In genomic region chr3:133570139-133570936, GRCh38 we compare ENCODE assay signal across 1 cellular context.
TF ChIP-seq lines count a peak whose summit lies in the region.

No MANE protein-coding gene starts in this region.

TF ChIP-seq in SK-N-SH, 30 proteins besides CTCF, POLR2A, EP300 and RAD21 (continued from another document):
- TF ChIP-seq USF1 (IDR thresholded peaks at IDR 0.05; ENCODE audit: borderline replicate concordance, low read depth) = no peak
- TF ChIP-seq GATA2 (CRISPR knock-in tag; IDR thresholded peaks at IDR 0.05) = no peak
- no peak for TF ChIP-seq RXRA (IDR thresholded peaks at IDR 0.05; ENCODE audit: borderline replicate concordance, low read depth)
- TF ChIP-seq, protein P1, sequence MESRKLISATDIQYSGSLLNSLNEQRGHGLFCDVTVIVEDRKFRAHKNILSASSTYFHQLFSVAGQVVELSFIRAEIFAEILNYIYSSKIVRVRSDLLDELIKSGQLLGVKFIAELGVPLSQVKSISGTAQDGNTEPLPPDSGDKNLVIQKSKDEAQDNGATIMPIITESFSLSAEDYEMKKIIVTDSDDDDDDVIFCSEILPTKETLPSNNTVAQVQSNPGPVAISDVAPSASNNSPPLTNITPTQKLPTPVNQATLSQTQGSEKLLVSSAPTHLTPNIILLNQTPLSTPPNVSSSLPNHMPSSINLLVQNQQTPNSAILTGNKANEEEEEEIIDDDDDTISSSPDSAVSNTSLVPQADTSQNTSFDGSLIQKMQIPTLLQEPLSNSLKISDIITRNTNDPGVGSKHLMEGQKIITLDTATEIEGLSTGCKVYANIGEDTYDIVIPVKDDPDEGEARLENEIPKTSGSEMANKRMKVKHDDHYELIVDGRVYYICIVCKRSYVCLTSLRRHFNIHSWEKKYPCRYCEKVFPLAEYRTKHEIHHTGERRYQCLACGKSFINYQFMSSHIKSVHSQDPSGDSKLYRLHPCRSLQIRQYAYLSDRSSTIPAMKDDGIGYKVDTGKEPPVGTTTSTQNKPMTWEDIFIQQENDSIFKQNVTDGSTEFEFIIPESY (IDR thresholded peaks at IDR 0.05; ENCODE audit: borderline replicate concordance, low read depth) = no peak
- 0 out of 2 replicates have a peak, but pooled peaks have one; percentile 29 for TF ChIP-seq MAX (IDR thresholded peaks at IDR 0.05; ENCODE audit: low read depth)
- TF ChIP-seq MEF2A (IDR thresholded peaks at IDR 0.05; ENCODE audit: borderline replicate concordance, low read depth) = no peak
- TF ChIP-seq SIN3A (IDR thresholded peaks at IDR 0.05; ENCODE audit: borderline replicate concordance, low read depth, low read length) = no peak
- no peak for TF ChIP-seq GABPA (IDR thresholded peaks at IDR 0.05; ENCODE audit: low read depth)
- TF ChIP-seq JUND (IDR thresholded peaks at IDR 0.05) = peak; percentile 59; the same call in 1 of the 2 replicates
- TF ChIP-seq EZH2phosphoT487 (IDR thresholded peaks at IDR 0.05; ENCODE audit: borderline replicate concordance, low read depth) = no peak
- no peak for TF ChIP-seq FOXM1 (IDR thresholded peaks at IDR 0.05; ENCODE audit: low read depth)
